ENCODE assay signal across 11 cellular contexts in genomic region chr14:99189201-99189801, GRCh38.
DNase-seq lines count a peak whose midpoint lies in the region; ATAC-seq and TF ChIP-seq lines count a peak whose summit lies in the region.
"Had no signal": no experiment of that assay in that cellular context is flagged by ENCODE, and none has a peak within 500 bp of the region (broad histone marks: within the 10 kb centered on the region; RNA-seq: fewer than 3 reads in every experiment).

No MANE protein-coding gene starts in this region.

- peak overlapping the region in 3 of 4 donors; percentile 2 to 11 (median 11) for H3K4me3 ChIP-seq in Peyer's patch
- H3K4me3 ChIP-seq in skin epidermis, result peak overlapping the region in 3 of 7 experiments; percentile 2 to 11 (median 8)

- CTCF ChIA-PET in activated CD8-positive, alpha-beta memory T cell treated with anti-CD3 and anti-CD28 coated beads, Interleukin-2, amount 10 ng/mL, durations not matched to agents 7 days and 5 days (lab: Charles Lee), result interaction anchor here (0.8 to 4.0 kb wide), 18 partner anchors 11 to 126 kb away, joined by 3 to 58 read pairs (median 4); partner anchors contain the start of gene BCL11B

- no peaks in the 10 kb centered on the region for H3K36me3 ChIP-seq in Peyer's patch
- H3K36me3 ChIP-seq: neutrophil had no signal

- DNase-seq in Peyer's patch (peak in 1 of 3 donors; percentile 46), cerebellar cortex (ENCODE audit: low spot score) (peak; percentile 27), COLO829 (ENCODE audit: low spot score) (no peak)
- DNase-seq in activated CD8-positive, alpha-beta memory T cell treated with anti-CD3 and anti-CD28 coated beads, Interleukin-2, amount 10 ng/mL, durations not matched to agents 7 days and 5 days, result peak; percentile 84
- DNase-seq: NCI-H748 treated with DMSO at 0.1 percent for 48 hours, trophoblast cell had no signal

- no peaks in the 10 kb centered on the region for H3K27me3 ChIP-seq in Peyer's patch

- ATAC-seq in activated CD8-positive, alpha-beta memory T cell treated with anti-CD3 and anti-CD28 coated beads, Interleukin-2, amount 10 ng/mL, durations not matched to agents 7 days and 5 days, result peak; percentile 56
- ATAC-seq in GM18867 (IDR thresholded peaks at IDR 0.05; ENCODE audit: unreplicated experiment) (no peak), HG02840 (IDR thresholded peaks at IDR 0.05; ENCODE audit: low FRiP score, unreplicated experiment) (no peak), HG03457 (IDR thresholded peaks at IDR 0.05; ENCODE audit: unreplicated experiment) (no peak)

- H3K27me3 Mint-ChIP-seq in activated CD8-positive, alpha-beta memory T cell treated with anti-CD3 and anti-CD28 coated beads, Interleukin-2, amount 10 ng/mL, durations not matched to agents 7 days and 5 days, result no peaks in the 10 kb centered on the region

- peaks cover 88% of the 10 kb centered on the region for H3K4me1 Mint-ChIP-seq in activated CD8-positive, alpha-beta memory T cell treated with anti-CD3 and anti-CD28 coated beads, Interleukin-2, amount 10 ng/mL, durations not matched to agents 7 days and 5 days

- peaks cover 0 to 12% (median 3%) of the 10 kb centered on the region in 4 donors for H3K4me1 ChIP-seq in Peyer's patch

- H3K4me3 Mint-ChIP-seq in activated CD8-positive, alpha-beta memory T cell treated with anti-CD3 and anti-CD28 coated beads, Interleukin-2, amount 10 ng/mL, durations not matched to agents 7 days and 5 days, result peak overlapping the region; percentile 71

- no peak for TF ChIP-seq POLR2A in Peyer's patch (IDR thresholded peaks at IDR 0.05)

- TF ChIP-seq CTCF in Peyer's patch (IDR thresholded peaks at IDR 0.05), result no peak

- H3K9me3 Mint-ChIP-seq in activated CD8-positive, alpha-beta memory T cell treated with anti-CD3 and anti-CD28 coated beads, Interleukin-2, amount 10 ng/mL, durations not matched to agents 7 days and 5 days (ENCODE audit: low read depth), result no peaks in the 10 kb centered on the region

- no peaks in the 10 kb centered on the region for H3K9me3 ChIP-seq in Peyer's patch
- H3K9me3 ChIP-seq: neutrophil had no signal

- peak overlapping the region; percentile 94 for H3K27ac Mint-ChIP-seq in activated CD8-positive, alpha-beta memory T cell treated with anti-CD3 and anti-CD28 coated beads, Interleukin-2, amount 10 ng/mL, durations not matched to agents 7 days and 5 days

- H3K27ac ChIP-seq in Peyer's patch, result peak overlapping the region in 3 of 4 donors; percentile 41 to 66 (median 43)
- H3K27ac ChIP-seq in skin epidermis, result peak overlapping the region in 11 of 21 experiments; percentile 4 to 84 (median 58)
- H3K27ac ChIP-seq: neutrophil had no signal

- peaks cover 23% of the 10 kb centered on the region for H3K36me3 Mint-ChIP-seq in activated CD8-positive, alpha-beta memory T cell treated with anti-CD3 and anti-CD28 coated beads, Interleukin-2, amount 10 ng/mL, durations not matched to agents 7 days and 5 days
